16 cellular contexts compared by ENCODE assay signal in genomic region chr4:158164849-158165248, GRCh38. TPM values are rescaled to one million over a fixed set of nuclear protein-coding genes. Genes with fewer than 3 reads are reported as not detected.
DNase-seq lines count a peak whose midpoint lies in the region; ATAC-seq and TF ChIP-seq lines count a peak whose summit lies in the region.
"Had no signal": no experiment of that assay in that cellular context is flagged by ENCODE, and none has a peak within 500 bp of the region (broad histone marks: within the 10 kb centered on the region; RNA-seq: fewer than 3 reads in every experiment).

No MANE protein-coding gene starts in this region.

- peak overlapping the region in 3 of 4 donors; percentile 3 to 43 (median 24) for H3K27ac ChIP-seq in gastroesophageal sphincter
- H3K27ac ChIP-seq in ovary: peak overlapping the region in 1 of 2 donors; percentile 16
- H3K27ac ChIP-seq in aorta (ENCODE audit: low read depth in 1 of 2, low read length in 2 of 2): peak overlapping the region; percentile 67 to 74

- TF ChIP-seq POLR2A in gastroesophageal sphincter (IDR thresholded peaks at IDR 0.05) (no peak), ovary (IDR thresholded peaks at IDR 0.05) (no peak)

- no peak for TF ChIP-seq CTCF in gastroesophageal sphincter (IDR thresholded peaks at IDR 0.05)
- TF ChIP-seq CTCF in ovary (IDR thresholded peaks at IDR 0.05): no peak
- TF ChIP-seq CTCF in BE2C (IDR thresholded peaks at IDR 0.05; ENCODE audit: low read depth, low read length): no peak

- WGBS in gastroesophageal sphincter (ENCODE audit: low coverage in 1 of 2), 2 donors: 11 to 26% methylated on average over 3 of the region's 3 CpGs
- WGBS in ovary, 3 donors: 5 to 11% (median 10%) methylated on average over 3 of the region's 3 CpGs
- 4 to 10% methylated on average over 3 of the region's 3 CpGs for WGBS in aorta, 2 donors

- peaks cover 0 to 40% (median 0%) of the 10 kb centered on the region in 3 donors for H3K4me1 ChIP-seq in gastroesophageal sphincter
- H3K4me1 ChIP-seq in ovary (ENCODE audit: insufficient read depth): peaks cover 14% of the 10 kb centered on the region
- peaks cover 11 to 19% of the 10 kb centered on the region in 2 donors for H3K4me1 ChIP-seq in aorta (ENCODE audit: control insufficient read depth in 1 of 2, insufficient read depth in 2 of 2, low read length in 2 of 2)
- H3K4me1 ChIP-seq in BE2C: no peaks in the 10 kb centered on the region; the same call in 1 of the 2 replicates

- no peaks in the 10 kb centered on the region for H3K9me3 ChIP-seq in gastroesophageal sphincter
- no peaks in the 10 kb centered on the region for H3K9me3 ChIP-seq in ovary
- H3K9me3 ChIP-seq in aorta (ENCODE audit: control insufficient read depth, low read length): no peaks in the 10 kb centered on the region
- H3K9me3 ChIP-seq in BE2C: no peaks in the 10 kb centered on the region

- peak; percentile 32 for ATAC-seq in Right ventricle myocardium inferior
- ATAC-seq in left cardiac atrium: no peak
- ATAC-seq in gastroesophageal sphincter: no peak
- no peak for ATAC-seq in aorta (ENCODE audit: low FRiP score)
- ATAC-seq in GM19467 (IDR thresholded peaks at IDR 0.05; ENCODE audit: unreplicated experiment): no peak

- H3K27me3 ChIP-seq in gastroesophageal sphincter (no peaks in the 10 kb centered on the region), ovary (no peaks in the 10 kb centered on the region), aorta (ENCODE audit: control insufficient read depth in 1 of 2, insufficient read depth in 2 of 2, low read length in 1 of 2) (no peaks in the 10 kb centered on the region), BE2C (no peaks in the 10 kb centered on the region)

- H3K36me3 ChIP-seq in gastroesophageal sphincter (no peaks in the 10 kb centered on the region), ovary (no peaks in the 10 kb centered on the region), aorta (ENCODE audit: control insufficient read depth in 1 of 2, insufficient read depth in 2 of 2, low read length in 1 of 2) (peaks cover 0 to 2% of the 10 kb centered on the region in 2 donors), BE2C (no peaks in the 10 kb centered on the region)

- DNase-seq in Right ventricle myocardium inferior (ENCODE audit: missing footprints) (no peak), left cardiac atrium (no peak), ovary (no peak), aorta (no peak), BE2C (no peak)
- no peak for DNase-seq in stimulated activated CD4-positive, alpha-beta T cell treated with anti-CD3 and anti-CD28 coated beads, Interleukin-1b, Interleukin-23, amount 100 ng/mL, for 48 hours
- DNase-seq: activated CD4-positive, CD25-positive, alpha-beta regulatory T cell treated with anti-CD3 and anti-CD28 coated beads, Interleukin-2, amount 50 U/mL, for 72 hours; activated naive CD4-positive, alpha-beta T cell treated with Interleukin-2 at 50 U/mL for 16 hours; CD4-positive, alpha-beta T cell; central memory CD4-positive, alpha-beta T cell; KG1; NCI-H1105; NCI-H2171; SHP77 had no signal

- intact Hi-C loops in Right ventricle myocardium inferior (cut with DNase I) (loop anchor here (5.0 kb wide), 1 partner anchor 33 kb away; no protein-coding TSS in a partner anchor), left cardiac atrium (cut with DNase I) (no loop called here), ovary (cut with DNase I) (loop anchor here in 2 of 4 donors (5.0 to 10.0 kb wide), 2 partner anchors 70 to 73 kb away; no protein-coding TSS in a partner anchor), aorta (cut with DNase I) (loop anchor here (5.0 to 10.0 kb wide), 3 partner anchors 43 to 173 kb away; no protein-coding TSS in a partner anchor)

- no peak for TF ChIP-seq EP300 in gastroesophageal sphincter (IDR thresholded peaks at IDR 0.05)
- TF ChIP-seq EP300 in ovary (IDR thresholded peaks at IDR 0.05): no peak

- H3K4me3 ChIP-seq in gastroesophageal sphincter: peak overlapping the region in 1 of 2 donors; percentile 58
- peak overlapping the region; percentile 61 for H3K4me3 ChIP-seq in ovary
- H3K4me3 ChIP-seq in aorta (ENCODE audit: low read length in 2 of 2): peak overlapping the region; percentile 89 to 96
- no peak overlapping the region for H3K4me3 ChIP-seq in BE2C (ENCODE audit: low read depth, low read length)

RNA-seq across cellular contexts. Expression of gene GASK1B, which starts 8.0 kb away (rescaled TPM):
- total RNA-seq in Right ventricle myocardium inferior: 68.6 TPM
- total RNA-seq in left cardiac atrium: 10 to 100 TPM; 61.5 to 71.2 TPM
- 10 to 100 TPM; 33.8 to 66.6 (median 42.0) TPM for total RNA-seq in gastroesophageal sphincter
- 100 to 1,000 TPM in 5 of 7 donors, 10 to 100 TPM in 2; 60.8 to 145 (median 115) TPM for total RNA-seq in ovary
- polyA plus RNA-seq in ovary: 100 to 1,000 TPM in 1 of 2 donors, 10 to 100 TPM in 1; 94.7 to 170 TPM
- 100 to 1,000 TPM; 116 to 173 TPM for total RNA-seq in aorta
- 10 to 100 TPM; 28.5 to 62.5 TPM for polyA plus RNA-seq in aorta
- polyA plus RNA-seq in BE2C (2012; ENCODE audit: insufficient read depth, insufficient read length, low read depth): 1.6 TPM

RNA-seq across cellular contexts. Expression of gene TMEM144, which starts 45.4 kb away (rescaled TPM):
- total RNA-seq in Right ventricle myocardium inferior (12.6 TPM), left cardiac atrium (10 to 100 TPM in 1 of 2 donors, 1 to 10 TPM in 1; 9.3 to 11.1 TPM), gastroesophageal sphincter (10 to 100 TPM in 1 of 4 donors, 1 to 10 TPM in 3; 3.9 to 13.4 (median 6.3) TPM), ovary (10 to 100 TPM in 3 of 7 donors, 1 to 10 TPM in 4; 5.6 to 14.9 (median 9.0) TPM), aorta (10 to 100 TPM; 14.1 to 18.9 TPM)
- polyA plus RNA-seq in ovary (1 to 10 TPM; 5.4 to 8.4 TPM), aorta (10 to 100 TPM in 1 of 2 donors, 1 to 10 TPM in 1; 5.2 to 10.4 TPM)
- polyA plus RNA-seq in BE2C (2012; ENCODE audit: insufficient read depth, insufficient read length, low read depth): 0.31 TPM

Comparison
In these comparisons a context has a peak if more than half of its experiments do, and no peak if none do; other contexts are left out.
1. intact Hi-C loops: an anchor here in Right ventricle myocardium inferior (5.0 kb wide) and aorta (5.0 to 10.0 kb wide); none called in left cardiac atrium.